ENCODE assay signal across 2 cellular contexts in the genomic region with DNA sequence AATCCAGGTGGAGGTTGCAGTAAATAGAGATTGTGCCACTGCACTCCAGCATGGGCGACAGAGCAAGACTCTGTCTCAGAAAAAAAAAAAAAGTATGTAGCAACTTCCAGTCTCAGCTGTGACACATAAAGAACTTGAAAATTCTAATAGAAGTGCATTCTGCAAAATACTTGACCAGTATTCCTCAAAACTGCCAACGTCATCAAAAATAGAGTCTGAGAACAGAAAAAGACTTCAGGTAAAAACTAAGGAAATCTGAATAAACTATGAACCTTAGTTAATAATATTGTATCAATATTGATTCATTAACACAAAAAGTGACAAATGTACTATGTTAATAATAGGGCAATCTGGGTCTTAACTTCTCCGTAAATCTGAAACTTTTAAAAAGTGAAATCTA.
TF ChIP-seq lines count a peak whose summit lies in the region.

No MANE protein-coding gene starts in this region.

TF ChIP-seq in A549, 52 proteins besides CTCF, POLR2A, EP300 and RAD21:
- TF ChIP-seq NR3C1 (IDR thresholded peaks at IDR 0.05) (no peak), CEBPB (IDR thresholded peaks at IDR 0.05) (no peak), MAFK (IDR thresholded peaks at IDR 0.05; ENCODE audit: partially characterized antibody) (peak; percentile 84)

TF ChIP-seq in IMR-90, 13 proteins besides CTCF, POLR2A, EP300 and RAD21:
- TF ChIP-seq MAFK (IDR thresholded peaks at IDR 0.05; ENCODE audit: low read depth, low read length) (peak; percentile 86), SMC3 (IDR thresholded peaks at IDR 0.05; ENCODE audit: low read depth, low read length) (no peak)
